Comparison of ENCODE assay signal across 5 cellular contexts in the genomic region with DNA sequence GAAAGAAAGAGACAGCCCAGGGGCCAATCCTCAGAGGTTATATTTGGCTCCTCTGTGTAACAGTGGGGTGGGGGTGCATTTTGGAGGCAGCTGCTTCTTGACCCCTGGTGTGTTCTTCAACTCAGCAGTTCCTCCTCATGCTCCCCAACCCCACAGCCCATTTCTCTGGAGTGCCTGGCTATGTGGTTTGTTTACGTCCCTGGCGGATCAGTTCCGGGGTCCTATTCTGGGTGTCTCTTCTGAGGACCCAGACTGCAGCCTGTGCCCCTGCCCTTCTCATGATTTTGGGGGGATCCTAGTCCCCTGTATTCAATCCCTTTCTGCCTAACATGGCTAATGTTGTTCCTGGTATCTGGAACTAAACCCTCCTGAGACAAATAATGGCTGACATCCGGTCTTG.
"Had no signal": no experiment of that assay in that cellular context is flagged by ENCODE, and none has a peak within 500 bp of the region (broad histone marks: within the 10 kb centered on the region; RNA-seq: fewer than 3 reads in every experiment).

No MANE protein-coding gene starts in this region.

- DNase-seq: H9, HCEC 1CT, IMR-90 had no signal

- ATAC-seq: GM23338, K562 had no signal

- H3K4me2 ChIP-seq: GM23338 had no signal

- H2AFZ ChIP-seq: GM23338 had no signal

- H3K4me3 ChIP-seq: GM23338, K562 had no signal
